1 cellular context compared by ENCODE assay signal in the genomic region with DNA sequence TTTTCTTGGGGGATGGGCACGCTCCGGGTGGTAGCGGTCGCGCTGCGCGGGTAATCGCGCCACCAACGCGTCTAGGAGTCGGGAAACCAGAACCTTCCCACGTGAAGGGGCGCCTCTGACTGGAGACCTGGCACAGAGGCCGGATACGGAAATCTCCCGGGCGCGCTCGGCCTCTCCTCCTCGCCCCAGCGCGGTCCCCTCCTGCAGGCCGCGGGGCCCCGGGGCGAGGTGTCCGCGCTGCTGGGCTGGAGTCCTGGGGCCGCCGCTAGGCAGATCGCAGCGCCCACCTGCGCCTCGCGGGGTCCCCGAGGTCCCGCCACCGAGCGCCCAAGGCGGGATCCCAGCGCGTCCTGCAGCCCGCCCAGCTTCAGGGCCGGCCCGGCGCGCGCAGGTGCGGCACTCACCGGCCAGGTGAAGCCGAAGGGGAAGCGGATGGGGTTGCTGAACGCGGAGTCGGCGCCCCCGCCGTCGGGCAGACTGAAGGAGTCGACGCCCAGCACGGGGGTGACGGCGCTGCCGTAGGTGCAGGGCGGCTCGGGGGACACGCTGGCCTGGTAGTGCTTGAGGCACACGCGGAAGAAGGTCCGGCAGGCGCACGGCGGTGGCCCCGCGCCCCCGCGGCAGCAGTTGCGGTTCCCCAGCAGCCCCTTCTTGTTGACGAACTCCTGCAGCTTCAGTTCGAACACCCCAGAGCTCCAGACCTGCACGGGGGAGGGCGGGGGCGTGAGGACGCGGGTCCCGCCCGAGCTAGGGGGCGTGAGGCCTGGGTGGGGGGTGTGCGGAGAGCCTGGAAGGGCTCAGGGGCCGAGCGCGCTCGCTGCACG.
TF ChIP-seq lines count a peak whose summit lies in the region.

No MANE protein-coding gene starts in this region.

TF ChIP-seq in GM23338, 12 proteins besides CTCF, POLR2A, EP300 and RAD21 (continued from another document):
- TF ChIP-seq, protein P1, sequence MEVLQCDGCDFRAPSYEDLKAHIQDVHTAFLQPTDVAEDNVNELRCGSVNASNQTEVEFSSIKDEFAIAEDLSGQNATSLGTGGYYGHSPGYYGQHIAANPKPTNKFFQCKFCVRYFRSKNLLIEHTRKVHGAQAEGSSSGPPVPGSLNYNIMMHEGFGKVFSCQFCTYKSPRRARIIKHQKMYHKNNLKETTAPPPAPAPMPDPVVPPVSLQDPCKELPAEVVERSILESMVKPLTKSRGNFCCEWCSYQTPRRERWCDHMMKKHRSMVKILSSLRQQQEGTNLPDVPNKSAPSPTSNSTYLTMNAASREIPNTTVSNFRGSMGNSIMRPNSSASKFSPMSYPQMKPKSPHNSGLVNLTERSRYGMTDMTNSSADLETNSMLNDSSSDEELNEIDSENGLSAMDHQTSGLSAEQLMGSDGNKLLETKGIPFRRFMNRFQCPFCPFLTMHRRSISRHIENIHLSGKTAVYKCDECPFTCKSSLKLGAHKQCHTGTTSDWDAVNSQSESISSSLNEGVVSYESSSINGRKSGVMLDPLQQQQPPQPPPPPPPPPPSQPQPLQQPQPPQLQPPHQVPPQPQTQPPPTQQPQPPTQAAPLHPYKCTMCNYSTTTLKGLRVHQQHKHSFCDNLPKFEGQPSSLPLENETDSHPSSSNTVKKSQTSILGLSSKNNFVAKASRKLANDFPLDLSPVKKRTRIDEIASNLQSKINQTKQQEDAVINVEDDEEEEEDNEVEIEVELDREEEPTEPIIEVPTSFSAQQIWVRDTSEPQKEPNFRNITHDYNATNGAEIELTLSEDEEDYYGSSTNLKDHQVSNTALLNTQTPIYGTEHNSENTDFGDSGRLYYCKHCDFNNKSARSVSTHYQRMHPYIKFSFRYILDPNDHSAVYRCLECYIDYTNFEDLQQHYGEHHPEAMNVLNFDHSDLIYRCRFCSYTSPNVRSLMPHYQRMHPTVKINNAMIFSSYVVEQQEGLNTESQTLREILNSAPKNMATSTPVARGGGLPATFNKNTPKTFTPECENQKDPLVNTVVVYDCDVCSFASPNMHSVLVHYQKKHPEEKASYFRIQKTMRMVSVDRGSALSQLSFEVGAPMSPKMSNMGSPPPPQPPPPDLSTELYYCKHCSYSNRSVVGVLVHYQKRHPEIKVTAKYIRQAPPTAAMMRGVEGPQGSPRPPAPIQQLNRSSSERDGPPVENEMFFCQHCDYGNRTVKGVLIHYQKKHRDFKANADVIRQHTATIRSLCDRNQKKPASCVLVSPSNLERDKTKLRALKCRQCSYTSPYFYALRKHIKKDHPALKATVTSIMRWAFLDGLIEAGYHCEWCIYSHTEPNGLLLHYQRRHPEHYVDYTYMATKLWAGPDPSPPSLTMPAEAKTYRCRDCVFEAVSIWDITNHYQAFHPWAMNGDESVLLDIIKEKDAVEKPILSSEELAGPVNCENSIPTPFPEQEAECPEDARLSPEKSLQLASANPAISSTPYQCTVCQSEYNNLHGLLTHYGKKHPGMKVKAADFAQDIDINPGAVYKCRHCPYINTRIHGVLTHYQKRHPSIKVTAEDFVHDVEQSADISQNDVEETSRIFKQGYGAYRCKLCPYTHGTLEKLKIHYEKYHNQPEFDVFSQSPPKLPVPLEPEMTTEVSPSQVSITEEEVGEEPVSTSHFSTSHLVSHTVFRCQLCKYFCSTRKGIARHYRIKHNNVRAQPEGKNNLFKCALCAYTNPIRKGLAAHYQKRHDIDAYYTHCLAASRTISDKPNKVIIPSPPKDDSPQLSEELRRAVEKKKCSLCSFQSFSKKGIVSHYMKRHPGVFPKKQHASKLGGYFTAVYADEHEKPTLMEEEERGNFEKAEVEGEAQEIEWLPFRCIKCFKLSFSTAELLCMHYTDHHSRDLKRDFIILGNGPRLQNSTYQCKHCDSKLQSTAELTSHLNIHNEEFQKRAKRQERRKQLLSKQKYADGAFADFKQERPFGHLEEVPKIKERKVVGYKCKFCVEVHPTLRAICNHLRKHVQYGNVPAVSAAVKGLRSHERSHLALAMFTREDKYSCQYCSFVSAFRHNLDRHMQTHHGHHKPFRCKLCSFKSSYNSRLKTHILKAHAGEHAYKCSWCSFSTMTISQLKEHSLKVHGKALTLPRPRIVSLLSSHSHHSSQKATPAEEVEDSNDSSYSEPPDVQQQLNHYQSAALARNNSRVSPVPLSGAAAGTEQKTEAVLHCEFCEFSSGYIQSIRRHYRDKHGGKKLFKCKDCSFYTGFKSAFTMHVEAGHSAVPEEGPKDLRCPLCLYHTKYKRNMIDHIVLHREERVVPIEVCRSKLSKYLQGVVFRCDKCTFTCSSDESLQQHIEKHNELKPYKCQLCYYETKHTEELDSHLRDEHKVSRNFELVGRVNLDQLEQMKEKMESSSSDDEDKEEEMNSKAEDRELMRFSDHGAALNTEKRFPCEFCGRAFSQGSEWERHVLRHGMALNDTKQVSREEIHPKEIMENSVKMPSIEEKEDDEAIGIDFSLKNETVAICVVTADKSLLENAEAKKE (CRISPR knock-in tag; IDR thresholded peaks at IDR 0.05), result no peak
- no peak for TF ChIP-seq JUNB (IDR thresholded peaks at IDR 0.05; ENCODE audit: unreplicated experiment)
- TF ChIP-seq EZH2phosphoT487 (IDR thresholded peaks at IDR 0.05; ENCODE audit: unreplicated experiment), result no peak
- no peak for TF ChIP-seq ZNF114 (CRISPR knock-in tag; IDR thresholded peaks at IDR 0.05)
- TF ChIP-seq, protein P2, sequence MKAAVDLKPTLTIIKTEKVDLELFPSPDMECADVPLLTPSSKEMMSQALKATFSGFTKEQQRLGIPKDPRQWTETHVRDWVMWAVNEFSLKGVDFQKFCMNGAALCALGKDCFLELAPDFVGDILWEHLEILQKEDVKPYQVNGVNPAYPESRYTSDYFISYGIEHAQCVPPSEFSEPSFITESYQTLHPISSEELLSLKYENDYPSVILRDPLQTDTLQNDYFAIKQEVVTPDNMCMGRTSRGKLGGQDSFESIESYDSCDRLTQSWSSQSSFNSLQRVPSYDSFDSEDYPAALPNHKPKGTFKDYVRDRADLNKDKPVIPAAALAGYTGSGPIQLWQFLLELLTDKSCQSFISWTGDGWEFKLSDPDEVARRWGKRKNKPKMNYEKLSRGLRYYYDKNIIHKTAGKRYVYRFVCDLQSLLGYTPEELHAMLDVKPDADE (IDR thresholded peaks at IDR 0.05), result no peak
TF ChIP-seq in GM23338: peak in this region for 1.
